9 cellular contexts compared by ENCODE assay signal in genomic region chr7:42856605-42856987, GRCh38. TPM values are rescaled to one million over a fixed set of nuclear protein-coding genes. Genes with fewer than 3 reads are reported as not detected.
DNase-seq lines count a peak whose midpoint lies in the region; ATAC-seq and TF ChIP-seq lines count a peak whose summit lies in the region.
"Had no signal": no experiment of that assay in that cellular context is flagged by ENCODE, and none has a peak within 500 bp of the region (broad histone marks: within the 10 kb centered on the region; RNA-seq: fewer than 3 reads in every experiment).

No MANE protein-coding gene starts in this region.

- H3K4me1 ChIP-seq in stomach smooth muscle (ENCODE audit: control insufficient read depth, insufficient read depth, low read length), result peaks cover 3% of the 10 kb centered on the region

- H3K36me3 Mint-ChIP-seq in activated CD4-positive, alpha-beta T cell treated with anti-CD3 and anti-CD28 coated beads, Interleukin-2, amount 10 ng/mL, durations not matched to agents 7 days and 5 days (ENCODE audit: low read depth), result no peaks in the 10 kb centered on the region
- peaks cover 25% of the 10 kb centered on the region for H3K36me3 Mint-ChIP-seq in WTC11
- H3K36me3 Mint-ChIP-seq: CD4-positive, CD25-positive, alpha-beta regulatory T cell had no signal

- CTCF ChIA-PET in activated CD4-positive, alpha-beta T cell treated with anti-CD3 and anti-CD28 coated beads, Interleukin-2, amount 10 ng/mL, durations not matched to agents 7 days and 5 days (lab: Charles Lee), result no interaction called here
- CTCF ChIA-PET in WTC11 (lab: Charles Lee), result no interaction called here

- H3K9me3 ChIP-seq in stomach smooth muscle (ENCODE audit: control insufficient read depth in 2 of 2, low read length in 2 of 2), result no peaks in the 10 kb centered on the region

- POLR2A ChIA-PET in activated CD4-positive, alpha-beta T cell treated with anti-CD3 and anti-CD28 coated beads, Interleukin-2, amount 10 ng/mL, durations not matched to agents 7 days and 5 days (lab: Charles Lee), result no interaction called here
- POLR2A ChIA-PET in WTC11 (lab: Charles Lee), result no interaction called here

- TF ChIP-seq CTCF in WTC11 (IDR thresholded peaks at IDR 0.05), result no peak

- peaks cover 39% of the 10 kb centered on the region for H3K27me3 Mint-ChIP-seq in activated CD4-positive, alpha-beta T cell treated with anti-CD3 and anti-CD28 coated beads, Interleukin-2, amount 10 ng/mL, durations not matched to agents 7 days and 5 days
- peaks cover 13% of the 10 kb centered on the region for H3K27me3 Mint-ChIP-seq in WTC11 (ENCODE audit: low read depth)

- no peaks in the 10 kb centered on the region for H3K27me3 ChIP-seq in stomach smooth muscle (ENCODE audit: control insufficient read depth in 1 of 2, insufficient read depth in 2 of 2, low read length in 2 of 2)

- intact Hi-C loops in head of caudate nucleus (cut with DNase I), result no loop called here

- no peak overlapping the region for H3K27ac ChIP-seq in stomach smooth muscle (ENCODE audit: low read length)

- H3K4me3 Mint-ChIP-seq in activated CD4-positive, alpha-beta T cell treated with anti-CD3 and anti-CD28 coated beads, Interleukin-2, amount 10 ng/mL, durations not matched to agents 7 days and 5 days, result peak overlapping the region; percentile 37
- no peak overlapping the region for H3K4me3 Mint-ChIP-seq in WTC11

- H3K4me1 Mint-ChIP-seq in activated CD4-positive, alpha-beta T cell treated with anti-CD3 and anti-CD28 coated beads, Interleukin-2, amount 10 ng/mL, durations not matched to agents 7 days and 5 days, result peaks cover 5% of the 10 kb centered on the region
- H3K4me1 Mint-ChIP-seq in WTC11, result peaks cover 21% of the 10 kb centered on the region

- no peak overlapping the region for H3K27ac Mint-ChIP-seq in activated CD4-positive, alpha-beta T cell treated with anti-CD3 and anti-CD28 coated beads, Interleukin-2, amount 10 ng/mL, durations not matched to agents 7 days and 5 days
- peak overlapping the region; percentile 18; the same call in 1 of the 2 replicates for H3K27ac Mint-ChIP-seq in WTC11
- H3K27ac Mint-ChIP-seq: CD4-positive, CD25-positive, alpha-beta regulatory T cell had no signal

- no peak for DNase-seq in activated CD4-positive, alpha-beta T cell treated with anti-CD3 and anti-CD28 coated beads, Interleukin-2, amount 10 ng/mL, durations not matched to agents 7 days and 5 days
- no peak for DNase-seq in activated CD4-positive, alpha-beta T cell treated with anti-CD3 and anti-CD28 coated beads, Interleukin-2, amount 50 U/mL, for 4 hours
- DNase-seq in WTC11 (ENCODE audit: low spot score), result no peak
- peak in 36 of 42 donors; percentile 14 to 68 (median 38) for DNase-seq in head of caudate nucleus
- DNase-seq in AG08396 (ENCODE audit: low spot score), result no peak
- DNase-seq in effector CD8-positive, alpha-beta T cell (lab: John Stamatoyannopoulos, UW), result no peak
- DNase-seq: CD4-positive, CD25-positive, alpha-beta regulatory T cell had no signal

- ATAC-seq in WTC11 (peak; percentile 51), HG03439 (IDR thresholded peaks at IDR 0.05; ENCODE audit: unreplicated experiment) (no peak)

- H3K36me3 ChIP-seq in stomach smooth muscle (ENCODE audit: control insufficient read depth in 2 of 2, insufficient read depth in 2 of 2, low read length in 2 of 2), result no peaks in the 10 kb centered on the region

- peak overlapping the region; percentile 73 to 74 for H3K4me3 ChIP-seq in stomach smooth muscle (ENCODE audit: low read length in 2 of 2)

- H3K9ac ChIP-seq in stomach smooth muscle (ENCODE audit: low read length in 2 of 2), result no peak overlapping the region

- H3K9me3 Mint-ChIP-seq in activated CD4-positive, alpha-beta T cell treated with anti-CD3 and anti-CD28 coated beads, Interleukin-2, amount 10 ng/mL, durations not matched to agents 7 days and 5 days, result no peaks in the 10 kb centered on the region
- peaks cover 25% of the 10 kb centered on the region for H3K9me3 Mint-ChIP-seq in WTC11
- H3K9me3 Mint-ChIP-seq: CD4-positive, CD25-positive, alpha-beta regulatory T cell had no signal

TF ChIP-seq in WTC11, 78 proteins besides CTCF, POLR2A, EP300 and RAD21:
- no peak for TF ChIP-seq STAT6 (CRISPR knock-in tag; conservative IDR thresholded peaks at IDR 0.05; ENCODE audit: low read depth)
- no peak for TF ChIP-seq JUN (CRISPR knock-in tag; IDR thresholded peaks at IDR 0.05)
- TF ChIP-seq ZNF317 (CRISPR knock-in tag; IDR thresholded peaks at IDR 0.05; ENCODE audit: borderline replicate concordance, low read depth), result no peak
- TF ChIP-seq FOXK1 (CRISPR knock-in tag; IDR thresholded peaks at IDR 0.05), result no peak
- TF ChIP-seq TEAD4 (CRISPR knock-in tag; IDR thresholded peaks at IDR 0.05), result no peak
TF ChIP-seq in WTC11: peak in this region for 0.

RNA-seq across cellular contexts. Expression of gene C7orf25, which starts 55.3 kb away (rescaled TPM):
- total RNA-seq in activated CD4-positive, alpha-beta T cell treated with anti-CD3 and anti-CD28 coated beads, Interleukin-2, amount 10 ng/mL, durations not matched to agents 7 days and 5 days, result 1 to 10 TPM; 3.0 to 5.1 TPM
- 4.7 to 5.5 TPM (median 5.5 TPM) in 3 replicates for total RNA-seq in WTC11 (2021)

Comparison
In these comparisons a context has a peak if more than half of its experiments do, and no peak if none do; other contexts are left out.
1. DNase-seq: peak in head of caudate nucleus (36 of 42); none in activated CD4-positive, alpha-beta T cell treated with anti-CD3 and anti-CD28 coated beads, Interleukin-2, amount 10 ng/mL, durations not matched to agents 7 days and 5 days (single experiment), activated CD4-positive, alpha-beta T cell treated with anti-CD3 and anti-CD28 coated beads, Interleukin-2, amount 50 U/mL, for 4 hours (0 of 2), WTC11 (single experiment), AG08396 (single experiment) and effector CD8-positive, alpha-beta T cell (single experiment).